In the genomic region with DNA sequence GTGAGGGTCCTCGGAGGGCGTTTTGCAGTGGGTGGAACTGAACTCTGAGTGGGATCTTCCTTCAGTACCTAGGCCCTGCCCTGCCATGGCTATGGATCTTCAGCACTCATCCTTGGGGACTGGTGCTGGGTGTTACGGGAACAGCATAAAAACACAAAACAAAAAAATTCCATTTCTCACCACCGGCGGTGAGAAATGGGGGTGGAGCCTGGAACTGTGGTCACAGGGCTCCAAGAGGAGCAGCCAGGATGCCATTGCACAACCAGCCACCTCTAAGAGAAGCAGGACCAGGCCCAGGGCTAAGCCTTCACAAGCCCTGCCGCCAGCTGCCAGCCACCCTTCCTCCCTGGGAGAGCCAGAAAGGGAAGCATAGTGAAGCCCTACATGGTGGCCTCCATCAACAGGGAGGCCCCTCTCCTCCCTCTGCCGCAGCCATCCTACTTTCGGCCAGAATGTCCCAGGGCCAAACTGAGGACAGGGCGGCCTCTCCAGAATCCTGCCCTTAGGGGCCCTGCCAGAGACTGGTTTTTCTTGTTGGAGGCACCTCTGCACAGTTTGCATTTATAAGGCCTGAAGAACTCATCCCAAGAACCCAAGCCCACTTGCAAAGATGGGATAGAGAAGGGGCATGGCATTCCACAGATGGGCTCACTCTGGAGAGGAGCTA, we compare ENCODE assay signal across 8 cellular contexts.
DNase-seq lines count a peak whose midpoint lies in the region; ATAC-seq and TF ChIP-seq lines count a peak whose summit lies in the region.

No MANE protein-coding gene starts in this region.

- H3F3A ChIP-seq in MM.1S (ENCODE audit: insufficient read depth, low read length) = no peaks in the 10 kb centered on the region; the same call in 1 of the 2 replicates

- TF ChIP-seq CTCF in CD4-positive, alpha-beta T cell (IDR thresholded peaks at IDR 0.05) = no peak
- TF ChIP-seq CTCF in MM.1S (IDR thresholded peaks at IDR 0.05; ENCODE audit: low read length) (no peak), brain microvascular endothelial cell (IDR thresholded peaks at IDR 0.05; ENCODE audit: low read depth, low read length, missing control alignments) (no peak)

- no peaks in the 10 kb centered on the region for H3K79me2 ChIP-seq in MM.1S (ENCODE audit: low read length)

- H3K27ac ChIP-seq in CD4-positive, alpha-beta T cell (ENCODE audit: low read depth, low read length) = peak overlapping the region; percentile 58
- H3K27ac ChIP-seq in MM.1S (ENCODE audit: low read length) (no peak overlapping the region), brain microvascular endothelial cell (peak overlapping the region; percentile 74)

- H3K9me3 ChIP-seq in CD4-positive, alpha-beta T cell (ENCODE audit: control insufficient read depth, low read length) = no peaks in the 10 kb centered on the region
- H3K9me3 ChIP-seq in MM.1S (replicated peaks; ENCODE audit: insufficient read depth, low read length) = no peaks in the 10 kb centered on the region

- no peak overlapping the region; the same call in 1 of the 2 replicates for H3K4me2 ChIP-seq in MM.1S (ENCODE audit: low read depth, low read length)

- H3K4me3 Mint-ChIP-seq in CD4-positive, alpha-beta T cell = peak overlapping the region; percentile 84
- H3K4me3 Mint-ChIP-seq in naive B cell = peak overlapping the region; percentile 61 to 80 (median 69)

- H3K4me3 ChIP-seq in MM.1S (ENCODE audit: low read length) (no peak overlapping the region), brain microvascular endothelial cell (ENCODE audit: low read depth, low read length) (no peak overlapping the region)

- CTCF ChIA-PET in CD4-positive, alpha-beta T cell (lab: Charles Lee) = interaction anchor here (1.0 to 1.2 kb wide), 2 partner anchors 23 to 178 kb away, joined by 4 read pairs; no protein-coding TSS in a partner anchor
- CTCF ChIA-PET in HEK293T (lab: Yijun Ruan, JAX) = interaction anchor here (0.6 kb wide), 1 partner anchor 459 kb away, joined by 3 read pairs; no protein-coding TSS in a partner anchor

- H3K9me2 ChIP-seq in MM.1S (replicated peaks; ENCODE audit: insufficient read depth, low read length) = no peaks in the 10 kb centered on the region

- DNase-seq in CD4-positive, alpha-beta T cell = no peak
- no peak for DNase-seq in MM.1S
- DNase-seq in brain microvascular endothelial cell = peak; percentile 72
- no peak for DNase-seq in naive B cell
- no peak for DNase-seq in HEK293T (ENCODE audit: extremely low spot score)
- DNase-seq in SHP77 (lab: John Stamatoyannopoulos, UW) = no peak

- intact Hi-C loops in CD4-positive, alpha-beta T cell (cut with DNase I, micrococcal nuclease) = loop anchor here (5.0 kb wide), 3 partner anchors 38 to 178 kb away; no protein-coding TSS in a partner anchor

- H4K20me1 ChIP-seq in MM.1S (ENCODE audit: insufficient read depth, low read length) = no peaks in the 10 kb centered on the region

- ATAC-seq in CD4-positive, alpha-beta T cell (ENCODE audit: poor library complexity) = no peak
- ATAC-seq in naive B cell (ENCODE audit: low read depth in 2 of 2) (no peak), GM21737 (IDR thresholded peaks at IDR 0.05; ENCODE audit: unreplicated experiment) (no peak), HG02840 (IDR thresholded peaks at IDR 0.05; ENCODE audit: low FRiP score, unreplicated experiment) (no peak)

- H3K27me3 Mint-ChIP-seq in CD4-positive, alpha-beta T cell = no peaks in the 10 kb centered on the region
- no peaks in the 10 kb centered on the region for H3K27me3 Mint-ChIP-seq in naive B cell

- H2AFZ ChIP-seq in MM.1S (ENCODE audit: low read length) = peak overlapping the region; percentile 61; the same call in 1 of the 2 replicates

- no peak overlapping the region for H3K9ac ChIP-seq in MM.1S (ENCODE audit: low read length)

- no peaks in the 10 kb centered on the region for H3K27me3 ChIP-seq in CD4-positive, alpha-beta T cell (ENCODE audit: control insufficient read depth, insufficient read depth, low read length)
- H3K27me3 ChIP-seq in MM.1S (replicated peaks; ENCODE audit: insufficient read depth, low read length) (no peaks in the 10 kb centered on the region), brain microvascular endothelial cell (replicated peaks) (no peaks in the 10 kb centered on the region)

- peak overlapping the region; percentile 89 for H3K27ac Mint-ChIP-seq in CD4-positive, alpha-beta T cell
- peak overlapping the region in 5 of 6 donors; percentile 92 to 97 (median 95) for H3K27ac Mint-ChIP-seq in naive B cell

- H3K4me1 ChIP-seq in MM.1S (ENCODE audit: low read length) = peaks cover 23% of the 10 kb centered on the region

- H3K9me3 Mint-ChIP-seq in CD4-positive, alpha-beta T cell = no peaks in the 10 kb centered on the region
- H3K9me3 Mint-ChIP-seq in naive B cell = no peaks in the 10 kb centered on the region

- in situ Hi-C loops in brain microvascular endothelial cell (cut with HindIII; ENCODE audit: low pct_ligation_motif_present, low sequenced_read_pairs) = no loop called here

- H3K36me3 Mint-ChIP-seq in CD4-positive, alpha-beta T cell (ENCODE audit: low read depth) = peaks cover 28% of the 10 kb centered on the region
- peaks cover 11 to 15% of the 10 kb centered on the region in 2 donors for H3K36me3 Mint-ChIP-seq in naive B cell

- H3K36me3 ChIP-seq in MM.1S (replicated peaks; ENCODE audit: insufficient read depth, low read length) = no peaks in the 10 kb centered on the region
- no peaks in the 10 kb centered on the region for H3K36me3 ChIP-seq in brain microvascular endothelial cell (replicated peaks)

- POLR2A ChIA-PET in CD4-positive, alpha-beta T cell (lab: Charles Lee) = interaction anchor here (1.0 to 3.0 kb wide), 10 partner anchors 18 to 178 kb away, joined by 3 to 16 read pairs (median 4); no protein-coding TSS in a partner anchor
- POLR2A ChIA-PET in HEK293T (lab: Yijun Ruan, JAX) = no interaction called here

- H3K4me1 Mint-ChIP-seq in CD4-positive, alpha-beta T cell (ENCODE audit: low read depth) = peaks cover 69% of the 10 kb centered on the region
- H3K4me1 Mint-ChIP-seq in naive B cell = peaks cover 37 to 58% (median 40%) of the 10 kb centered on the region in 3 donors

TF ChIP-seq in HEK293T, 16 proteins besides CTCF, POLR2A, EP300 and RAD21:
- TF ChIP-seq, protein P1, sequence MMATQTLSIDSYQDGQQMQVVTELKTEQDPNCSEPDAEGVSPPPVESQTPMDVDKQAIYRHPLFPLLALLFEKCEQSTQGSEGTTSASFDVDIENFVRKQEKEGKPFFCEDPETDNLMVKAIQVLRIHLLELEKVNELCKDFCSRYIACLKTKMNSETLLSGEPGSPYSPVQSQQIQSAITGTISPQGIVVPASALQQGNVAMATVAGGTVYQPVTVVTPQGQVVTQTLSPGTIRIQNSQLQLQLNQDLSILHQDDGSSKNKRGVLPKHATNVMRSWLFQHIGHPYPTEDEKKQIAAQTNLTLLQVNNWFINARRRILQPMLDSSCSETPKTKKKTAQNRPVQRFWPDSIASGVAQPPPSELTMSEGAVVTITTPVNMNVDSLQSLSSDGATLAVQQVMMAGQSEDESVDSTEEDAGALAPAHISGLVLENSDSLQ (IDR thresholded peaks at IDR 0.05) = no peak
- TF ChIP-seq SUZ12 (IDR thresholded peaks at IDR 0.05) = no peak
- TF ChIP-seq ARNT (IDR thresholded peaks at IDR 0.05) = no peak
- TF ChIP-seq FOXA1 (IDR thresholded peaks at IDR 0.05) = no peak
- no peak for TF ChIP-seq BHLHE40 (IDR thresholded peaks at IDR 0.05; ENCODE audit: borderline replicate concordance)
- TF ChIP-seq ELF4 (IDR thresholded peaks at IDR 0.05) = no peak
